In the genomic region with DNA sequence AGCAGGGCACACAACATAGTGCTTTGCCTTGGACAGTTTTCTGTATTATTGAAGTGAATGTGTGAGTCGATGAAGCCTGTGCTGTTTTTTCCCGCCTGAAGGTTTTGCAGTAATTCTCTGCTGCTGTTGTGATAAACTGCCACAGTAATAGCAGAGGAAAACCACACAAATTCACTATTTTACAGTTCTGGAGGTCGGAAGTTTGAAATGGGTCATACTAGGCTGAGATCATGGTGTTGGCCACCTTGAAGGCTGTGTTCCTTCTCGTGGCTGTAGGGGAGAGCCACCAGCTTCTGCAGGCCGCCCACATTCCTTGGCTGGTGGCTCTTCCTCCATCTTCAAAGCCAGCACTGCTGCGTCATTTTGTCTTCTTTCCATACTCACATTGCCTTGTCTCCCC, we compare ENCODE assay signal across 17 cellular contexts. TPM values are rescaled to one million over a fixed set of nuclear protein-coding genes. Genes with fewer than 3 reads are reported as not detected.
A peak's percentile ranks its signal among the peaks of the same experiment; 100 is the strongest.
DNase-seq lines count a peak whose midpoint lies in the region; ATAC-seq and TF ChIP-seq lines count a peak whose summit lies in the region.
"Had no signal": no experiment of that assay in that cellular context is flagged by ENCODE, and none has a peak within 500 bp of the region (broad histone marks: within the 10 kb centered on the region; RNA-seq: fewer than 3 reads in every experiment).

No MANE protein-coding gene starts in this region.

- peaks cover 2% of the 10 kb centered on the region for H3K36me3 Mint-ChIP-seq in CD8-positive, alpha-beta T cell
- H3K36me3 Mint-ChIP-seq in activated naive CD8-positive, alpha-beta T cell, result no peaks in the 10 kb centered on the region
- H3K36me3 Mint-ChIP-seq in nephron (ENCODE audit: low read depth), result no peaks in the 10 kb centered on the region

- H3K27me3 ChIP-seq in CD8-positive, alpha-beta T cell (ENCODE audit: insufficient read depth, low read length), result no peaks in the 10 kb centered on the region
- peaks cover 74% of the 10 kb centered on the region for H3K27me3 ChIP-seq in WERI-Rb-1 (ENCODE audit: insufficient read depth, low read depth, severe bottlenecking)
- H3K27me3 ChIP-seq: adrenal gland, right lobe of liver, testis had no signal

- peaks cover 15% of the 10 kb centered on the region for H3K4me1 Mint-ChIP-seq in CD8-positive, alpha-beta T cell (ENCODE audit: low read depth)
- H3K4me1 Mint-ChIP-seq in activated naive CD8-positive, alpha-beta T cell (ENCODE audit: low read depth), result peaks cover 13% of the 10 kb centered on the region
- peaks cover 9% of the 10 kb centered on the region for H3K4me1 Mint-ChIP-seq in nephron

- H3K36me3 ChIP-seq in CD8-positive, alpha-beta T cell (ENCODE audit: insufficient read depth, low read length), result no peaks in the 10 kb centered on the region
- H3K36me3 ChIP-seq in WERI-Rb-1, result no peaks in the 10 kb centered on the region
- H3K36me3 ChIP-seq: adrenal gland, right lobe of liver had no signal

- H3K27ac Mint-ChIP-seq in CD8-positive, alpha-beta T cell, result no peak overlapping the region
- H3K27ac Mint-ChIP-seq in activated naive CD8-positive, alpha-beta T cell, result no peak overlapping the region
- no peak overlapping the region for H3K27ac Mint-ChIP-seq in nephron

- H3K27ac ChIP-seq in C4-2B (peak overlapping the region; percentile 93), WERI-Rb-1 (no peak overlapping the region)
- H3K27ac ChIP-seq in CD8-positive, alpha-beta T cell (ENCODE audit: low read depth, low read length), result no peak overlapping the region
- H3K27ac ChIP-seq: KMS-11, right lobe of liver had no signal

- H3K9me3 ChIP-seq in CD8-positive, alpha-beta T cell (ENCODE audit: low read length), result no peaks in the 10 kb centered on the region
- peaks cover 12% of the 10 kb centered on the region for H3K9me3 ChIP-seq in WERI-Rb-1 (ENCODE audit: severe bottlenecking)
- H3K9me3 ChIP-seq: adrenal gland, right lobe of liver, testis had no signal

- CTCF ChIA-PET in CD8-positive, alpha-beta T cell (lab: Charles Lee), result interaction anchor here (0.6 to 3.2 kb wide), 6 partner anchors 8 to 268 kb away, joined by 3 to 9 read pairs (median 4); no protein-coding TSS in a partner anchor

- peak overlapping the region; percentile 80 for H3K4me3 Mint-ChIP-seq in CD8-positive, alpha-beta T cell
- peak overlapping the region; percentile 92 for H3K4me3 Mint-ChIP-seq in activated naive CD8-positive, alpha-beta T cell
- peak overlapping the region; percentile 97 to 100 (median 99) for H3K4me3 Mint-ChIP-seq in nephron

- H3K4me1 ChIP-seq in CD8-positive, alpha-beta T cell (ENCODE audit: insufficient read depth, low read length), result no peaks in the 10 kb centered on the region
- H3K4me1 ChIP-seq: adrenal gland had no signal

- no peak overlapping the region for H3K4me3 ChIP-seq in CD8-positive, alpha-beta T cell (ENCODE audit: low read depth, low read length)
- no peak overlapping the region for H3K4me3 ChIP-seq in WERI-Rb-1 (ENCODE audit: low read depth, low read length)
- H3K4me3 ChIP-seq: lung had no signal

- no peaks in the 10 kb centered on the region for H3K9me3 Mint-ChIP-seq in CD8-positive, alpha-beta T cell
- H3K9me3 Mint-ChIP-seq in activated naive CD8-positive, alpha-beta T cell (ENCODE audit: low read depth), result peaks cover 3% of the 10 kb centered on the region
- H3K9me3 Mint-ChIP-seq in nephron, result no peaks in the 10 kb centered on the region

- POLR2A ChIA-PET in CD8-positive, alpha-beta T cell (lab: Charles Lee), result no interaction called here

- TF ChIP-seq CTCF in C4-2B (conservative IDR thresholded peaks at IDR 0.05) (no peak), nephron (IDR thresholded peaks at IDR 0.05; ENCODE audit: unreplicated experiment in 3 of 3) (no peak), WERI-Rb-1 (IDR thresholded peaks at IDR 0.05; ENCODE audit: low read depth, low read length) (no peak)
- no peak for TF ChIP-seq CTCF in CD8-positive, alpha-beta T cell (IDR thresholded peaks at IDR 0.05)

- no peak for ATAC-seq in CD8-positive, alpha-beta T cell
- ATAC-seq: activated CD4-positive, CD25-positive, alpha-beta regulatory T cell treated with anti-CD3 and anti-CD28 coated beads, Interleukin-2, amount 50 U/mL, for 24 hours had no signal

- peaks cover 23% of the 10 kb centered on the region for H3K27me3 Mint-ChIP-seq in CD8-positive, alpha-beta T cell (ENCODE audit: low read depth)
- H3K27me3 Mint-ChIP-seq in activated naive CD8-positive, alpha-beta T cell, result peaks cover 5% of the 10 kb centered on the region
- H3K27me3 Mint-ChIP-seq in nephron (ENCODE audit: low read depth), result peaks cover 24% of the 10 kb centered on the region

- intact Hi-C loops in CD8-positive, alpha-beta T cell (cut with DNase I, micrococcal nuclease), result loop anchor here in 1 of 2 experiments (5.0 to 10.0 kb wide), 2 partner anchors 265 to 543 kb away; no protein-coding TSS in a partner anchor

- no peak for DNase-seq in CD8-positive, alpha-beta T cell
- DNase-seq in WERI-Rb-1 (no peak), NCI-H2081 (lab: John Stamatoyannopoulos, UW) (no peak), NCI-H2227 treated with DMSO at 0.1 percent for 48 hours (lab: John Stamatoyannopoulos, UW) (no peak)
- DNase-seq: activated CD8-positive, alpha-beta memory T cell treated with anti-CD3 and anti-CD28 coated beads, Interleukin-2, amount 50 U/mL, for 48 hours; effector CD8-positive, alpha-beta T cell; NCI-H1092; SHP77 treated with DMSO at 0.1 percent for 48 hours had no signal

RNA-seq across cellular contexts. Expression of gene SLC16A14, which starts 0.7 kb away (rescaled TPM):
- under 1 TPM; 0.44 to 0.71 TPM for total RNA-seq in CD8-positive, alpha-beta T cell
